Comparison of ENCODE assay signal across 8 cellular contexts in genomic region chr12:100128509-100128908, GRCh38. TPM values are rescaled to one million over a fixed set of nuclear protein-coding genes. Genes with fewer than 3 reads are reported as not detected.
DNase-seq lines count a peak whose midpoint lies in the region; ATAC-seq, FAIRE-seq and TF ChIP-seq lines count a peak whose summit lies in the region.

No MANE protein-coding gene starts in this region.

- FAIRE-seq in K562 (lab: Jason Lieb, UNC) (no peak), GM12892 (lab: Jason Lieb, UNC) (no peak)

- in situ Hi-C loops in K562 (cut with MboI), result no loop called here

- H3K9ac ChIP-seq in K562 (ENCODE audit: insufficient read depth in 1 of 2, low read depth in 2 of 2, low read length in 2 of 2), result no peak overlapping the region

- H3K4me3 ChIP-seq in MG63 (no peak overlapping the region), K562 (no peak overlapping the region)

- TF ChIP-seq EP300 in K562 (IDR thresholded peaks at IDR 0.05; ENCODE audit: low read length), result no peak

- no peak overlapping the region for H3K4me2 ChIP-seq in K562 (ENCODE audit: insufficient read depth, low read length)

- no TSS peak for BruUV-seq in K562 (replicated peaks; lab: Mats Ljungman, UMichigan)

- TF ChIP-seq POLR2A in K562 (conservative IDR thresholded peaks at IDR 0.05) (no peak), GM12892 (IDR thresholded peaks at IDR 0.05; ENCODE audit: low read depth, low read length) (no peak)

- intact Hi-C loops in K562 (cut with micrococcal nuclease), result loop anchor here (5.0 kb wide), 1 partner anchor 51 kb away; no protein-coding TSS in a partner anchor

- TF ChIP-seq RAD21 in K562 (CRISPR knock-in tag; conservative IDR thresholded peaks at IDR 0.05 in 1 of 2, IDR thresholded peaks at IDR 0.05 in 1 of 2), result peak; percentile 13 to 26; a peak in 3 of 4 replicates

- ATAC-seq in K562, result peak; percentile 91
- ATAC-seq in left lobe of liver, result peak; percentile 83
- no peak for ATAC-seq in HG03108 (IDR thresholded peaks at IDR 0.05; ENCODE audit: unreplicated experiment)

- peak; percentile 63 for DNase-seq in EH (ENCODE audit: low read depth)
- peak; percentile 51 for DNase-seq in MG63
- peak in 2 of 4 experiments; percentile 31 to 49 for DNase-seq in K562 (ENCODE audit: extremely low read depth in 1 of 4, low spot score in 3 of 4)
- no peak for DNase-seq in left lobe of liver (ENCODE audit: low spot score)
- no peak for DNase-seq in NAMALWA (ENCODE audit: low spot score)
- no peak for DNase-seq in NCI-H1048 (lab: John Stamatoyannopoulos, UW)
- DNase-seq in GM12892 (ENCODE audit: insufficient read length), result no peak

- H3K9me3 ChIP-seq in MG63, result peaks cover 14% of the 10 kb centered on the region
- no peaks in the 10 kb centered on the region for H3K9me3 ChIP-seq in K562 (replicated peaks; ENCODE audit: control insufficient read depth, insufficient read depth, low read depth, low read length)

- H3K36me3 ChIP-seq in MG63, result no peaks in the 10 kb centered on the region
- no peaks in the 10 kb centered on the region for H3K36me3 ChIP-seq in K562 (ENCODE audit: control insufficient read depth, insufficient read depth, low read length)

- no peak overlapping the region for H2AFZ ChIP-seq in K562 (ENCODE audit: low read depth, low read length)

- WGBS in K562 (ENCODE audit: insufficient coverage, low coverage, missing lambda C conversion rate), result 0% methylated on average over 1 of the region's 1 CpG

- TF ChIP-seq CTCF in K562 (IDR thresholded peaks at IDR 0.05 in 2 of 3, conservative IDR thresholded peaks at IDR 0.05 in 1 of 3; ENCODE audit: insufficient read depth in 2 of 3, low read depth in 1 of 3, low read length in 3 of 3), result peak; percentile 49 to 55 (median 54); a peak in 5 of 6 replicates

- POLR2A ChIA-PET in K562 (lab: Yijun Ruan, JAX), result interaction anchor here (0.6 to 1.6 kb wide), 2 partner anchors 9 to 17 kb away, joined by 3 read pairs; no protein-coding TSS in a partner anchor

- H3K79me2 ChIP-seq in K562 (ENCODE audit: control insufficient read depth, insufficient read depth, low read length), result peaks cover 9% of the 10 kb centered on the region; the same call in 1 of the 3 replicates

- H3K27me3 ChIP-seq in MG63, result no peaks in the 10 kb centered on the region
- H3K27me3 ChIP-seq in K562 (ENCODE audit: control insufficient read depth in 2 of 2, insufficient read depth in 2 of 2, low read length in 2 of 2), result no peaks in the 10 kb centered on the region

- peaks cover 0 to 4% of the 10 kb centered on the region in 2 experiments; a peak in 2 of 5 replicates for H3K4me1 ChIP-seq in K562 (replicated peaks in 1 of 2; ENCODE audit: control insufficient read depth in 2 of 2, insufficient read depth in 2 of 2, low read length in 2 of 2)

- no peak overlapping the region for H3K27ac ChIP-seq in K562 (ENCODE audit: extremely low read depth, low read depth, low read length)

- H4K20me1 ChIP-seq in K562 (replicated peaks; ENCODE audit: control insufficient read depth, insufficient read depth, low read length), result no peaks in the 10 kb centered on the region

- no peaks in the 10 kb centered on the region for H3K9me1 ChIP-seq in K562 (ENCODE audit: control insufficient read depth, insufficient read depth, low read length)

- CTCF ChIA-PET in K562 (lab: Yijun Ruan, JAX; ENCODE audit: low intra/inter-chr PET ratio), result no interaction called here

TF ChIP-seq in K562, 482 proteins besides CTCF, POLR2A, EP300 and RAD21 (continues in another document):
- TF ChIP-seq HBP1 (CRISPR knock-in tag; IDR thresholded peaks at IDR 0.05) (no peak), SIN3A (IDR thresholded peaks at IDR 0.05; ENCODE audit: borderline replicate concordance in 2 of 2, control insufficient read depth in 1 of 2, low read depth in 2 of 2, low read length in 2 of 2) (no peak), CGGBP1 (CRISPR knock-in tag; IDR thresholded peaks at IDR 0.05) (no peak), MECOM (CRISPR knock-in tag; IDR thresholded peaks at IDR 0.05) (no peak), FOXK2 (conservative IDR thresholded peaks at IDR 0.05 in 1 of 2, IDR thresholded peaks at IDR 0.05 in 1 of 2; ENCODE audit: low read depth in 2 of 2) (peak in 1 of 2 experiments; percentile 52; a peak in 1 of 4 replicates), ZMIZ1 (IDR thresholded peaks at IDR 0.05; ENCODE audit: low read depth in 2 of 2, low read length in 2 of 2) (no peak), ATF2 (CRISPR knock-in tag; IDR thresholded peaks at IDR 0.05) (no peak), ZNF766 (CRISPR knock-in tag; conservative IDR thresholded peaks at IDR 0.05) (0 out of 2 replicates have a peak, but pooled peaks have one; percentile 59)

RNA-seq across cellular contexts. Expression of gene BLTP3B, which starts 14.2 kb away (rescaled TPM):
- 20.3 and 26.4 TPM in 2 replicates for total RNA-seq in MG63 (2014; rRNA removed; shearing (Covaris generic); ENCODE audit: low replicate concordance)
- 13.0 and 38.9 TPM in 2 replicates for total RNA-seq in K562 (2011; cell fraction: chromatin; rRNA removed; ENCODE audit: low replicate concordance)
- 6.5 and 7.5 TPM in 2 replicates for total RNA-seq in K562 (2011; cell fraction: nucleolus; rRNA removed)
- 14.2 and 20.6 TPM in 2 replicates for total RNA-seq in K562 (2011; cell fraction: nucleoplasm; rRNA removed)
- 14.8 and 15.5 TPM in 2 replicates for total RNA-seq in K562 (2014; rRNA removed)
- 25.5 and 25.6 TPM in 2 replicates for total RNA-seq in K562 (2014; rRNA removed; fragmentation: Illumina TruSeq; extraction: Trizol)
- total RNA-seq in K562 (2015; rRNA removed; fragmentation: Illumina TruSeq; extraction: Trizol), result 24.7 and 27.4 TPM in 2 replicates
- total RNA-seq in K562 (2021), result 17.9 and 19.7 TPM in 2 replicates
- polyA plus RNA-seq in K562 (2011; rRNA removed), result 15.0 and 20.1 TPM in 2 replicates
- 5.0 and 7.5 TPM in 2 replicates for polyA plus RNA-seq in K562 (2011; cell fraction: cytosol; rRNA removed)
- 4.5 and 5.7 TPM in 2 replicates for polyA plus RNA-seq in K562 (2011; cell fraction: nucleus; rRNA removed)
- 7.4 and 10.4 TPM in 2 replicates for polyA plus RNA-seq in K562 (2012)
- 15.6 and 20.5 TPM in 2 replicates for polyA plus RNA-seq in K562 (2014; fragmentation: Illumina TruSeq; extraction: Trizol)
- 1 to 10 TPM; 3.9 to 5.0 TPM for polyA plus RNA-seq in K562 (2014; fragmentation: Nextera tagmentation; extraction: Ambion mirVana)
- polyA plus RNA-seq in K562 (2014; rRNA removed), result 10.8 TPM in 2 replicates
- 79.4 and 83.2 TPM in 2 replicates for polyA minus RNA-seq in K562 (2011; rRNA and poly(A)+ RNA removed)
- 14.6 and 18.5 TPM in 2 replicates for polyA minus RNA-seq in K562 (2011; cell fraction: cytosol; rRNA and poly(A)+ RNA removed)
- 8.2 and 15.9 TPM in 2 replicates for polyA minus RNA-seq in K562 (2011; cell fraction: nucleus; rRNA and poly(A)+ RNA removed)
- 28.3 TPM for total RNA-seq in left lobe of liver
- polyA plus RNA-seq in GM12892 (2012; ENCODE audit: missing spikeins), result 13.7 TPM

Comparison
In these comparisons a context has a peak if more than half of its experiments do, and no peak if none do; other contexts are left out.
1. DNase-seq: peak in EH (single experiment) and MG63 (single experiment); none in left lobe of liver (single experiment), NAMALWA (single experiment), NCI-H1048 (single experiment) and GM12892 (single experiment).